8 cellular contexts compared by ENCODE assay signal in the genomic region with DNA sequence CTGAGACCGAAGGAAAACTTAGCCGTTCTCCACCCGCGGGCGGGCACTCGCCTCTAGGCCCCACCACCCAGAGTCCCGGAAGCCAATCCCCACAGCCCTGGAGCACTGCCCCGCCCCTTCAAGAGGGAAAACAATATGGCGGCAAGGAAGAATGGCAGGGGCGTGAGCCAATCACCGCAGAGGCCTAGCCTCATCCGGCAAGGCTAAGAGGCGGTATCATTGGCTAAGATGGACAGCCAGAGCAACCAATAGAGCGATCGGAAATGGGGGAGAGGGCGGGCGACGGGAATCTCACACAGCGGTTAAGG. TPM values are rescaled to one million over a fixed set of nuclear protein-coding genes. Genes with fewer than 3 reads are reported as not detected.
DNase-seq lines count a peak whose midpoint lies in the region; ATAC-seq and TF ChIP-seq lines count a peak whose summit lies in the region.

No MANE protein-coding gene starts in this region.

- intact Hi-C loops in head of caudate nucleus (cut with DNase I), result loop anchor here (2.0 to 5.0 kb wide), 2 partner anchors 80 to 141 kb away; no protein-coding TSS in a partner anchor

- H3K27ac Mint-ChIP-seq in activated naive CD8-positive, alpha-beta T cell treated with anti-CD3 and anti-CD28 coated beads, Interleukin-2, amount 10 ng/mL, durations not matched to agents 7 days and 5 days, result no peak overlapping the region

- H3K4me2 ChIP-seq in SK-N-SH (peak overlapping the region; percentile 73), osteoblast (ENCODE audit: insufficient read depth, low read length) (peak overlapping the region; percentile 89)

- DNase-seq in NCI-H1092 treated with DMSO at 0.1 percent for 48 hours (lab: John Stamatoyannopoulos, UW), result peak; percentile 95
- peak; percentile 97 for DNase-seq in SK-N-SH
- peak; percentile 92 for DNase-seq in activated naive CD8-positive, alpha-beta T cell treated with anti-CD3 and anti-CD28 coated beads, Interleukin-2, amount 10 ng/mL, durations not matched to agents 7 days and 5 days
- peak; percentile 96 to 100 (median 100) for DNase-seq in head of caudate nucleus
- DNase-seq in osteoblast (ENCODE audit: insufficient read length, low spot score, missing footprints), result peak; percentile 98
- peak; percentile 98 for DNase-seq in thoracic aorta (ENCODE audit: low spot score)

- H3K4me1 ChIP-seq in SK-N-SH (ENCODE audit: control insufficient read depth in 1 of 2, insufficient read depth in 2 of 2, low read depth in 1 of 2, low read length in 1 of 2) (peaks cover 8 to 15% of the 10 kb centered on the region in 2 experiments; a peak in 2 of 4 replicates), osteoblast (ENCODE audit: insufficient read depth, low read length) (peaks cover 22% of the 10 kb centered on the region), thoracic aorta (ENCODE audit: control insufficient read depth in 1 of 2, low read depth in 2 of 2) (peaks cover 24 to 51% of the 10 kb centered on the region in 2 donors)

- peaks cover 55% of the 10 kb centered on the region for H4K20me1 ChIP-seq in SK-N-SH (ENCODE audit: insufficient read depth)
- peaks cover 59% of the 10 kb centered on the region for H4K20me1 ChIP-seq in osteoblast (ENCODE audit: insufficient read depth, low read length)

- no peaks in the 10 kb centered on the region for H3K27me3 Mint-ChIP-seq in activated naive CD8-positive, alpha-beta T cell treated with anti-CD3 and anti-CD28 coated beads, Interleukin-2, amount 10 ng/mL, durations not matched to agents 7 days and 5 days

- TF ChIP-seq CTCF in SK-N-SH (IDR thresholded peaks at IDR 0.05) (no peak), osteoblast (IDR thresholded peaks at IDR 0.05; ENCODE audit: extremely low read depth, low read depth, low read length) (no peak), thoracic aorta (IDR thresholded peaks at IDR 0.05) (no peak)

- WGBS in SK-N-SH (ENCODE audit: low lambda C conversion rate), result 0% methylated on average over 17 of the region's 19 CpGs

- no peaks in the 10 kb centered on the region for H3K9me2 ChIP-seq in SK-N-SH

- TF ChIP-seq EP300 in SK-N-SH (IDR thresholded peaks at IDR 0.05; ENCODE audit: borderline replicate concordance in 1 of 2, low read depth in 1 of 2, low read length in 1 of 2), result no peak

- H3K9me3 Mint-ChIP-seq in activated naive CD8-positive, alpha-beta T cell treated with anti-CD3 and anti-CD28 coated beads, Interleukin-2, amount 10 ng/mL, durations not matched to agents 7 days and 5 days, result no peaks in the 10 kb centered on the region

- H3F3A ChIP-seq in SK-N-SH (replicated peaks; ENCODE audit: insufficient read depth), result peaks cover 4% of the 10 kb centered on the region

- H3K79me2 ChIP-seq in SK-N-SH (ENCODE audit: insufficient read depth), result peaks cover 79% of the 10 kb centered on the region
- peaks cover 77% of the 10 kb centered on the region for H3K79me2 ChIP-seq in osteoblast (ENCODE audit: insufficient read depth, low read length)

- ATAC-seq in HG02623 (IDR thresholded peaks at IDR 0.05; ENCODE audit: unreplicated experiment) (peak; percentile 73), thoracic aorta (ENCODE audit: insufficient number of reproducible peaks, low FRiP score, low read depth) (peak; percentile 86)
- ATAC-seq in activated naive CD8-positive, alpha-beta T cell treated with anti-CD3 and anti-CD28 coated beads, Interleukin-2, amount 10 ng/mL, durations not matched to agents 7 days and 5 days (ENCODE audit: low read depth), result peak; percentile 71

- POLR2A ChIA-PET in SK-N-SH (lab: Yijun Ruan, JAX), result interaction anchor here (1.0 kb wide), 1 partner anchor 82 kb away, joined by 4 read pairs; no protein-coding TSS in a partner anchor
- POLR2A ChIA-PET in activated naive CD8-positive, alpha-beta T cell treated with anti-CD3 and anti-CD28 coated beads, Interleukin-2, amount 10 ng/mL, durations not matched to agents 7 days and 5 days (lab: Charles Lee), result interaction anchor here (1.0 to 1.2 kb wide), 6 partner anchors 20 to 174 kb away, joined by 3 to 8 read pairs (median 3); a partner anchor contains a TSS

- H3K4me3 Mint-ChIP-seq in activated naive CD8-positive, alpha-beta T cell treated with anti-CD3 and anti-CD28 coated beads, Interleukin-2, amount 10 ng/mL, durations not matched to agents 7 days and 5 days, result no peak overlapping the region

- peak overlapping the region; percentile 80; the same call in 1 of the 2 replicates for H3K9ac ChIP-seq in SK-N-SH

- peaks cover 24% of the 10 kb centered on the region for H3K4me1 Mint-ChIP-seq in activated naive CD8-positive, alpha-beta T cell treated with anti-CD3 and anti-CD28 coated beads, Interleukin-2, amount 10 ng/mL, durations not matched to agents 7 days and 5 days

- CTCF ChIA-PET in SK-N-SH (lab: Yijun Ruan, JAX), result interaction anchor here (1.1 to 5.7 kb wide), 10 partner anchors 11 to 168 kb away, joined by 3 to 110 read pairs (median 5); no protein-coding TSS in a partner anchor

- no peaks in the 10 kb centered on the region for H3K9me3 ChIP-seq in SK-N-SH
- no peaks in the 10 kb centered on the region for H3K9me3 ChIP-seq in osteoblast (ENCODE audit: low read depth, low read length)
- no peaks in the 10 kb centered on the region for H3K9me3 ChIP-seq in thoracic aorta

- no peak for TF ChIP-seq RAD21 in SK-N-SH (IDR thresholded peaks at IDR 0.05; ENCODE audit: low read length)

- H3K27ac ChIP-seq in SK-N-SH (ENCODE audit: low read depth in 2 of 2, low read length in 1 of 2), result peak overlapping the region; percentile 77 to 80
- peak overlapping the region; percentile 64 for H3K27ac ChIP-seq in osteoblast (ENCODE audit: low read depth, low read length)
- peak overlapping the region; percentile 90 to 95 for H3K27ac ChIP-seq in thoracic aorta

- H3K36me3 ChIP-seq in SK-N-SH (replicated peaks in 1 of 2; ENCODE audit: control insufficient read depth in 1 of 2, insufficient read depth in 2 of 2, low read length in 1 of 2) (peaks cover under 1 to 2% of the 10 kb centered on the region in 2 experiments), osteoblast (ENCODE audit: insufficient read depth, low read length) (no peaks in the 10 kb centered on the region), thoracic aorta (no peaks in the 10 kb centered on the region)

- H2AFZ ChIP-seq in SK-N-SH (ENCODE audit: low read depth) (no peak overlapping the region; the same call in 1 of the 2 replicates), osteoblast (ENCODE audit: low read length) (peak overlapping the region; percentile 91)

- H3K36me3 Mint-ChIP-seq in activated naive CD8-positive, alpha-beta T cell treated with anti-CD3 and anti-CD28 coated beads, Interleukin-2, amount 10 ng/mL, durations not matched to agents 7 days and 5 days, result peaks cover 2% of the 10 kb centered on the region

- peak overlapping the region; percentile 93 for H3K4me3 ChIP-seq in GM08714 (ENCODE audit: low read length)
- H3K4me3 ChIP-seq in SK-N-SH (ENCODE audit: low read depth in 2 of 2, low read length in 1 of 2), result peak overlapping the region; percentile 85 to 95
- H3K4me3 ChIP-seq in osteoblast (ENCODE audit: insufficient read depth, low read length), result peak overlapping the region; percentile 87
- H3K4me3 ChIP-seq in thoracic aorta, result peak overlapping the region; percentile 93

- no peaks in the 10 kb centered on the region for H3K27me3 ChIP-seq in SK-N-SH (ENCODE audit: insufficient read depth)
- H3K27me3 ChIP-seq in osteoblast (ENCODE audit: insufficient read depth, low read length), result no peaks in the 10 kb centered on the region
- no peaks in the 10 kb centered on the region for H3K27me3 ChIP-seq in thoracic aorta (replicated peaks; ENCODE audit: insufficient read depth)

TF ChIP-seq in SK-N-SH, 30 proteins besides CTCF, POLR2A, EP300 and RAD21 (continues in another document):
- TF ChIP-seq, protein P1, sequence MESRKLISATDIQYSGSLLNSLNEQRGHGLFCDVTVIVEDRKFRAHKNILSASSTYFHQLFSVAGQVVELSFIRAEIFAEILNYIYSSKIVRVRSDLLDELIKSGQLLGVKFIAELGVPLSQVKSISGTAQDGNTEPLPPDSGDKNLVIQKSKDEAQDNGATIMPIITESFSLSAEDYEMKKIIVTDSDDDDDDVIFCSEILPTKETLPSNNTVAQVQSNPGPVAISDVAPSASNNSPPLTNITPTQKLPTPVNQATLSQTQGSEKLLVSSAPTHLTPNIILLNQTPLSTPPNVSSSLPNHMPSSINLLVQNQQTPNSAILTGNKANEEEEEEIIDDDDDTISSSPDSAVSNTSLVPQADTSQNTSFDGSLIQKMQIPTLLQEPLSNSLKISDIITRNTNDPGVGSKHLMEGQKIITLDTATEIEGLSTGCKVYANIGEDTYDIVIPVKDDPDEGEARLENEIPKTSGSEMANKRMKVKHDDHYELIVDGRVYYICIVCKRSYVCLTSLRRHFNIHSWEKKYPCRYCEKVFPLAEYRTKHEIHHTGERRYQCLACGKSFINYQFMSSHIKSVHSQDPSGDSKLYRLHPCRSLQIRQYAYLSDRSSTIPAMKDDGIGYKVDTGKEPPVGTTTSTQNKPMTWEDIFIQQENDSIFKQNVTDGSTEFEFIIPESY (IDR thresholded peaks at IDR 0.05; ENCODE audit: borderline replicate concordance, low read depth), result 0 out of 2 replicates have a peak, but pooled peaks have one; percentile 40
- TF ChIP-seq NRF1 (IDR thresholded peaks at IDR 0.05; ENCODE audit: low read depth, low read length), result no peak

RNA-seq across cellular contexts. Expression of a gene that starts 0.5 kb away (rescaled TPM):
- polyA plus RNA-seq in SK-N-SH (2012; rRNA removed), result 106 and 117 TPM in 2 replicates
- 75.0 and 94.7 TPM in 2 replicates for polyA plus RNA-seq in SK-N-SH (2012; cell fraction: cytosol; rRNA removed)
- 108 and 123 TPM in 2 replicates for polyA plus RNA-seq in SK-N-SH (2012; cell fraction: nucleus; rRNA removed)
- 10 to 100 TPM; 64.8 to 67.6 TPM for total RNA-seq in activated naive CD8-positive, alpha-beta T cell treated with anti-CD3 and anti-CD28 coated beads, Interleukin-2, amount 10 ng/mL, durations not matched to agents 7 days and 5 days
- total RNA-seq in osteoblast, result 105 and 106 TPM in 2 replicates
- total RNA-seq in thoracic aorta, result 100 to 1,000 TPM in 1 of 2 donors, 10 to 100 TPM in 1; 98.0 to 116 TPM

RNA-seq across cellular contexts. Expression of a gene that starts 1.8 kb away (rescaled TPM):
- polyA plus RNA-seq in SK-N-SH (2012; rRNA removed), result 4.6 and 5.7 TPM in 2 replicates
- 3.7 and 5.7 TPM in 2 replicates for polyA plus RNA-seq in SK-N-SH (2012; cell fraction: cytosol; rRNA removed)
- polyA plus RNA-seq in SK-N-SH (2012; cell fraction: nucleus; rRNA removed), result 6.2 and 8.9 TPM in 2 replicates
- 10 to 100 TPM; 13.1 to 13.4 TPM for total RNA-seq in activated naive CD8-positive, alpha-beta T cell treated with anti-CD3 and anti-CD28 coated beads, Interleukin-2, amount 10 ng/mL, durations not matched to agents 7 days and 5 days
- total RNA-seq in osteoblast (2.9 and 3.6 TPM in 2 replicates), thoracic aorta (1 to 10 TPM; 4.6 to 7.6 TPM)

RNA-seq across cellular contexts. Expression of a gene that starts 50.6 kb away (rescaled TPM):
- polyA plus RNA-seq in SK-N-SH (2012; rRNA removed), result 0.05 and 0.07 TPM in 2 replicates
- polyA plus RNA-seq in SK-N-SH (2012; cell fraction: cytosol; rRNA removed), result 0.03 and 0.07 TPM in 2 replicates
- 0.08 and 0.19 TPM in 2 replicates for polyA plus RNA-seq in SK-N-SH (2012; cell fraction: nucleus; rRNA removed)
- under 1 TPM; 0.28 to 0.54 TPM for total RNA-seq in activated naive CD8-positive, alpha-beta T cell treated with anti-CD3 and anti-CD28 coated beads, Interleukin-2, amount 10 ng/mL, durations not matched to agents 7 days and 5 days
- not detected in 2 replicates for total RNA-seq in osteoblast
- not detected for total RNA-seq in thoracic aorta

Comparison
In these comparisons a context has a peak if more than half of its experiments do, and no peak if none do; other contexts are left out.
1. Peak in every context shown above with its lines: DNase-seq, ATAC-seq, H3K4me3 ChIP-seq and H3K27ac ChIP-seq.